ENCODE assay signal across 9 cellular contexts in the genomic region with DNA sequence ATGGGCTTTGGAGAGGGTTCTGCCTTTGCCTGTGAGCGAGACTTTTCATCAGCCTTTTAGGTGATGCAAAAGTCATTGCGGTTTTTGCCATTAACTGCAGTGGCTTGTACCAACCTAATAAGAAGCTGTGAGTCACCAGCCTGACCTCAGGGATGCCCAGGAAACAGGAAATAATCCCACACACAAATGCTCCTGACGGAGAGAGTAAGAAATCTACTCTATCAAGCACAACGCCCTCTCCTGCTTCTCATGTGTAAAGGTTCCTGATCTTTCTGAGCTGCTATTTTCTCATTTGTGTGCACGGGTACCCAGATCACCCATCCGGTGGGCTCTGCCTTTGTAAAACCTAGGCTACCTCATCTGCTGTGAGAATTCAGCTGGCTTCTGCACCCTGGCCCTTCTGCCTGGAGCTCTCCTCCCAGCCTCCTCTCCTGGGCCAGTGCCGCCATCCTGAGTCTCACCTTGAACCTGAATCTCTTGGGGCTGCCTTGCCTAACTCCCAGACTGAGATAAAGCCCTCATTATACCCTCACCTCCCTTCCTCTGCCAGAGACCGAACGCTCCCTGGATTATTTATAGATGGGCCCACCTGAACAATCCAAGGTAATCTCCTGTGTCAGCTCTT.
DNase-seq lines count a peak whose midpoint lies in the region; ATAC-seq, FAIRE-seq and TF ChIP-seq lines count a peak whose summit lies in the region.
"Had no signal": no experiment of that assay in that cellular context is flagged by ENCODE, and none has a peak within 500 bp of the region (broad histone marks: within the 10 kb centered on the region; RNA-seq: fewer than 3 reads in every experiment).

No MANE protein-coding gene starts in this region.

- no peaks in the 10 kb centered on the region for H3K9me2 ChIP-seq in Loucy (replicated peaks; ENCODE audit: low read depth, low read length)

- TF ChIP-seq POLR2A in right lobe of liver (IDR thresholded peaks at IDR 0.05) (no peak), stomach (IDR thresholded peaks at IDR 0.05) (no peak)

- H2AFZ ChIP-seq in Loucy (ENCODE audit: low read length) (no peak overlapping the region), astrocyte (ENCODE audit: low read depth, low read length) (no peak overlapping the region)

- no peaks in the 10 kb centered on the region for H3K36me3 ChIP-seq in Loucy (ENCODE audit: insufficient read depth, low read length)
- H3K36me3 ChIP-seq in astrocyte (ENCODE audit: insufficient read depth, low read length), result no peaks in the 10 kb centered on the region
- H3K36me3 ChIP-seq in right lobe of liver, result no peaks in the 10 kb centered on the region
- H3K36me3 ChIP-seq in stomach, result no peaks in the 10 kb centered on the region
- H3K36me3 ChIP-seq: heart left ventricle had no signal

- peaks cover 6% of the 10 kb centered on the region for H3K4me1 Mint-ChIP-seq in astrocyte (ENCODE audit: low read depth, unreplicated experiment)

- TF ChIP-seq CTCF in Loucy (conservative IDR thresholded peaks at IDR 0.05; ENCODE audit: low read length), result peak; percentile 51
- peak; percentile 46 for TF ChIP-seq CTCF in astrocyte (IDR thresholded peaks at IDR 0.05; ENCODE audit: insufficient read depth, low read depth, low read length)
- TF ChIP-seq CTCF in right lobe of liver (IDR thresholded peaks at IDR 0.05), result no peak
- TF ChIP-seq CTCF in stomach (IDR thresholded peaks at IDR 0.05), result no peak

- H3K27ac ChIP-seq in astrocyte (ENCODE audit: low read depth, low read length) (no peak overlapping the region), right lobe of liver (no peak overlapping the region), stomach (no peak overlapping the region)
- H3K27ac ChIP-seq: heart left ventricle had no signal

- H3K36me3 Mint-ChIP-seq in astrocyte (ENCODE audit: low read depth, unreplicated experiment), result no peaks in the 10 kb centered on the region

- no peak for TF ChIP-seq EP300 in stomach (IDR thresholded peaks at IDR 0.05)

- H3K79me2 ChIP-seq in Loucy (ENCODE audit: insufficient read depth, low read length), result no peaks in the 10 kb centered on the region
- H3K79me2 ChIP-seq in astrocyte (ENCODE audit: insufficient read depth, low read length), result no peaks in the 10 kb centered on the region

- peak; percentile 56 for DNase-seq in AG20443 (ENCODE audit: low spot score)
- peak; percentile 93 for DNase-seq in astrocyte (ENCODE audit: low read depth)
- peak in 2 of 3 donors; percentile 20 to 25 for DNase-seq in right lobe of liver
- DNase-seq in NCI-H345 treated with DMSO at 0.1 percent for 48 hours (lab: John Stamatoyannopoulos, UW; ENCODE audit: unreplicated experiment), result no peak
- DNase-seq in NCI-H2171 treated with DMSO at 0.1 percent for 48 hours (lab: John Stamatoyannopoulos, UW), result no peak
- DNase-seq in NCI-H1694 treated with DMSO at 0.1 percent for 48 hours (lab: John Stamatoyannopoulos, UW), result no peak
- no peak for DNase-seq in stomach
- DNase-seq: heart left ventricle had no signal

- H3K27ac Mint-ChIP-seq in astrocyte (ENCODE audit: unreplicated experiment), result no peak overlapping the region

- H3K4me1 ChIP-seq in Loucy (ENCODE audit: insufficient read depth, low read length, poor library complexity, severe bottlenecking), result peaks cover 9% of the 10 kb centered on the region
- H3K4me1 ChIP-seq in astrocyte (ENCODE audit: insufficient read depth, low read length), result peaks cover 12% of the 10 kb centered on the region
- no peaks in the 10 kb centered on the region for H3K4me1 ChIP-seq in right lobe of liver
- H3K4me1 ChIP-seq in stomach, result peaks cover 0 to 5% (median 0%) of the 10 kb centered on the region in 4 donors

- H3K27me3 Mint-ChIP-seq in astrocyte (ENCODE audit: low read depth, unreplicated experiment), result peaks cover 16% of the 10 kb centered on the region

- no peaks in the 10 kb centered on the region for H3K9me3 Mint-ChIP-seq in astrocyte (ENCODE audit: unreplicated experiment)

- H3K9me3 ChIP-seq in Loucy (ENCODE audit: insufficient read depth, low read depth, low read length) (no peaks in the 10 kb centered on the region), astrocyte (ENCODE audit: insufficient read depth, low read depth, low read length) (no peaks in the 10 kb centered on the region), right lobe of liver (no peaks in the 10 kb centered on the region), stomach (no peaks in the 10 kb centered on the region)
- H3K9me3 ChIP-seq: heart left ventricle had no signal

- peak; percentile 74 for FAIRE-seq in astrocyte (lab: Jason Lieb, UNC)

- H4K20me1 ChIP-seq in Loucy (ENCODE audit: insufficient read depth, low read length, poor library complexity, severe bottlenecking) (no peaks in the 10 kb centered on the region), astrocyte (ENCODE audit: insufficient read depth, low read length) (no peaks in the 10 kb centered on the region)

- 37% methylated on average over 8 of the region's 9 CpGs for WGBS in right lobe of liver (ENCODE audit: insufficient coverage, low coverage, low lambda C conversion rate, missing lambda C conversion rate)
- WGBS in stomach, 5 donors, result 44 to 60% (median 49%) methylated on average over 9 of the region's 9 CpGs

- H3K27me3 ChIP-seq in Loucy (ENCODE audit: insufficient read depth, low read length, poor library complexity, severe bottlenecking), result no peaks in the 10 kb centered on the region
- no peaks in the 10 kb centered on the region for H3K27me3 ChIP-seq in astrocyte (ENCODE audit: insufficient read depth, low read length)
- H3K27me3 ChIP-seq in right lobe of liver, result no peaks in the 10 kb centered on the region
- peaks cover 0 to 52% (median 9%) of the 10 kb centered on the region in 3 donors for H3K27me3 ChIP-seq in stomach

- no peaks in the 10 kb centered on the region for H3F3A ChIP-seq in Loucy (ENCODE audit: low read depth)

- no peak overlapping the region for H3K4me3 Mint-ChIP-seq in astrocyte (ENCODE audit: unreplicated experiment)

- H3K9ac ChIP-seq in Loucy (ENCODE audit: low read depth, low read length, poor library complexity, severe bottlenecking) (no peak overlapping the region), astrocyte (ENCODE audit: low read length) (no peak overlapping the region)

- ATAC-seq in right lobe of liver, result no peak
- ATAC-seq: heart left ventricle had no signal

- intact Hi-C loops in right lobe of liver (cut with DNase I), result no loop called here
- intact Hi-C loops in stomach (cut with DNase I; ENCODE audit: low total_unique reads), result no loop called here

- H3K4me3 ChIP-seq in Loucy (ENCODE audit: low read length, poor library complexity, severe bottlenecking), result no peak overlapping the region
- no peak overlapping the region for H3K4me3 ChIP-seq in astrocyte (ENCODE audit: insufficient read depth, low read depth, low read length)
- no peak overlapping the region for H3K4me3 ChIP-seq in right lobe of liver
- no peak overlapping the region for H3K4me3 ChIP-seq in stomach
- H3K4me3 ChIP-seq: heart left ventricle had no signal

- peak overlapping the region; percentile 39 for H3K4me2 ChIP-seq in Loucy (ENCODE audit: low read depth, low read length, poor library complexity, severe bottlenecking)
- H3K4me2 ChIP-seq in astrocyte (ENCODE audit: low read length), result peak overlapping the region; percentile 38

Comparison
In these comparisons a context has a peak if more than half of its experiments do, and no peak if none do; other contexts are left out.
1. DNase-seq: peak in AG20443 (single experiment), astrocyte (single experiment) and right lobe of liver (2 of 3); none in NCI-H345 treated with DMSO at 0.1 percent for 48 hours (single experiment), NCI-H2171 treated with DMSO at 0.1 percent for 48 hours (single experiment), NCI-H1694 treated with DMSO at 0.1 percent for 48 hours (single experiment) and stomach (single experiment).
2. CTCF ChIP-seq: peak in Loucy (single experiment) and astrocyte (single experiment); none in right lobe of liver (0 of 4) and stomach (0 of 7).